ENCODE assay signal across 19 cellular contexts in genomic region chr4:38115601-38116000, GRCh38.
DNase-seq lines count a peak whose midpoint lies in the region; ATAC-seq, FAIRE-seq and TF ChIP-seq lines count a peak whose summit lies in the region.
"Had no signal": no experiment of that assay in that cellular context is flagged by ENCODE, and none has a peak within 500 bp of the region (broad histone marks: within the 10 kb centered on the region; RNA-seq: fewer than 3 reads in every experiment).

No MANE protein-coding gene starts in this region.

- intact Hi-C loops in spleen (cut with DNase I; ENCODE audit: low total_unique reads), result no loop called here
- intact Hi-C loops in activated CD4-positive, alpha-beta memory T cell treated with anti-CD3 and anti-CD28 coated beads for 36 hours (cut with micrococcal nuclease), result no loop called here

- TF ChIP-seq POLR2A in spleen (IDR thresholded peaks at IDR 0.05), result no peak

- WGBS in spleen, 5 donors, result 71 to 91% (median 84%) methylated on average over 5 of the region's 5 CpGs

- H3K9me3 ChIP-seq in keratinocyte (ENCODE audit: control insufficient read depth, low read depth, low read length) (no peaks in the 10 kb centered on the region), spleen (no peaks in the 10 kb centered on the region)
- H3K9me3 ChIP-seq: HAP-1 had no signal

- H3K27ac Mint-ChIP-seq in activated T-helper 17 cell treated with anti-CD3 and anti-CD28 coated beads, Interleukin-2, amount 50 U/mL, for 72 hours, result peak overlapping the region; percentile 53
- no peak overlapping the region for H3K27ac Mint-ChIP-seq in activated CD4-positive, alpha-beta memory T cell treated with anti-CD3 and anti-CD28 coated beads for 36 hours
- H3K27ac Mint-ChIP-seq: HFFc6 had no signal

- H2AFZ ChIP-seq in keratinocyte (ENCODE audit: control insufficient read depth, low read length), result no peak overlapping the region

- no peaks in the 10 kb centered on the region for H3K79me2 ChIP-seq in keratinocyte (ENCODE audit: control insufficient read depth, insufficient read depth, low read length)

- H3K4me3 Mint-ChIP-seq in activated T-helper 17 cell treated with anti-CD3 and anti-CD28 coated beads, Interleukin-2, amount 50 U/mL, for 72 hours, result no peak overlapping the region
- H3K4me3 Mint-ChIP-seq in activated CD4-positive, alpha-beta memory T cell treated with anti-CD3 and anti-CD28 coated beads for 36 hours, result no peak overlapping the region
- H3K4me3 Mint-ChIP-seq: CD4-positive, alpha-beta memory T cell; HFFc6 had no signal

- H3K36me3 ChIP-seq in keratinocyte (ENCODE audit: control insufficient read depth in 2 of 2, extremely low read depth in 1 of 2, insufficient read depth in 2 of 2, low read length in 2 of 2) (peaks cover 0 to 10% of the 10 kb centered on the region in 2 experiments), spleen (peaks cover 0 to 92% (median 39%) of the 10 kb centered on the region in 6 donors)

- H3K27ac ChIP-seq in keratinocyte (ENCODE audit: control insufficient read depth, insufficient read depth, low read length) (no peak overlapping the region), spleen (peak overlapping the region in 7 of 8 donors; percentile 4 to 65 (median 47))

- no peak overlapping the region for H3K4me3 ChIP-seq in keratinocyte (ENCODE audit: control insufficient read depth in 2 of 3, extremely low read depth in 1 of 3, insufficient read depth in 2 of 3, low read depth in 1 of 3, low read length in 3 of 3)
- no peak overlapping the region for H3K4me3 ChIP-seq in spleen
- H3K4me3 ChIP-seq: HAP-1 had no signal

- H3K4me1 ChIP-seq in keratinocyte (ENCODE audit: control insufficient read depth, extremely low read depth, insufficient read depth, low read length) (peaks cover 5% of the 10 kb centered on the region), spleen (peaks cover 8 to 57% (median 30%) of the 10 kb centered on the region in 6 donors)

- no peak for DNase-seq in keratinocyte (ENCODE audit: low read depth, low spot score)
- no peak for DNase-seq in spleen
- no peak for DNase-seq in NCI-H446 treated with DMSO at 0.1 percent for 48 hours (lab: John Stamatoyannopoulos, UW)
- no peak for DNase-seq in activated CD4-positive, alpha-beta memory T cell treated with anti-CD3 and anti-CD28 coated beads for 36 hours
- DNase-seq in HTR-8/SVneo (ENCODE audit: insufficient read length, low spot score), result no peak
- DNase-seq: C1 segment of cervical spinal cord; Calu3; CD4-positive, alpha-beta memory T cell; COR-L47; DMS53; DMS79 treated with DMSO at 0.1 percent for 48 hours; GF-D8; GOT3; HFFc6 had no signal

- no peaks in the 10 kb centered on the region for H3K9me1 ChIP-seq in keratinocyte (ENCODE audit: control insufficient read depth, extremely low read depth, insufficient read depth, low read length)

- TF ChIP-seq CTCF in keratinocyte (optimal IDR thresholded peaks at IDR 0.05 in 1 of 3, IDR thresholded peaks at IDR 0.05 in 1 of 3, conservative IDR thresholded peaks at IDR 0.05 in 1 of 3; ENCODE audit: extremely low read depth in 1 of 3, insufficient read depth in 2 of 3, low read length in 3 of 3) (no peak), spleen (IDR thresholded peaks at IDR 0.05 in 8 of 11, conservative IDR thresholded peaks at IDR 0.05 in 3 of 11) (no peak)

- no peak for ATAC-seq in activated T-helper 17 cell treated with anti-CD3 and anti-CD28 coated beads, Interleukin-2, amount 50 U/mL, for 72 hours (replicated peaks)

- dilution Hi-C loops in keratinocyte (cut with MboI; ENCODE audit: extremely low pct_ligation_motif_present, low sequenced_read_pairs), result no loop called here

- H4K20me1 ChIP-seq in keratinocyte (ENCODE audit: control insufficient read depth, extremely low read depth, insufficient read depth, low read length), result no peaks in the 10 kb centered on the region

- POLR2A ChIA-PET in activated CD4-positive, alpha-beta memory T cell treated with anti-CD3 and anti-CD28 coated beads for 36 hours (lab: Charles Lee), result no interaction called here

- no peaks in the 10 kb centered on the region for H3K4me1 Mint-ChIP-seq in activated T-helper 17 cell treated with anti-CD3 and anti-CD28 coated beads, Interleukin-2, amount 50 U/mL, for 72 hours
- peaks cover 5% of the 10 kb centered on the region for H3K4me1 Mint-ChIP-seq in activated CD4-positive, alpha-beta memory T cell treated with anti-CD3 and anti-CD28 coated beads for 36 hours (ENCODE audit: low read depth)
- H3K4me1 Mint-ChIP-seq: CD4-positive, alpha-beta memory T cell had no signal

- peaks cover 56% of the 10 kb centered on the region for H3K36me3 Mint-ChIP-seq in activated T-helper 17 cell treated with anti-CD3 and anti-CD28 coated beads, Interleukin-2, amount 50 U/mL, for 72 hours (ENCODE audit: low read depth)
- peaks cover 14% of the 10 kb centered on the region for H3K36me3 Mint-ChIP-seq in activated CD4-positive, alpha-beta memory T cell treated with anti-CD3 and anti-CD28 coated beads for 36 hours

- FAIRE-seq in keratinocyte (lab: Jason Lieb, UNC), result peak; percentile 51
- no peak for FAIRE-seq in HTR-8/SVneo (lab: Jason Lieb, UNC)
- FAIRE-seq: GM12891, GM18507, H54 had no signal

- CTCF ChIA-PET in activated CD4-positive, alpha-beta memory T cell treated with anti-CD3 and anti-CD28 coated beads for 36 hours (lab: Charles Lee), result interaction anchor here (0.7 kb wide), 1 partner anchor 513 kb away, joined by 3 read pairs; no protein-coding TSS in a partner anchor

- H3K27me3 ChIP-seq in keratinocyte (ENCODE audit: control insufficient read depth, extremely low read depth, insufficient read depth, low read length) (no peaks in the 10 kb centered on the region), spleen (replicated peaks in 1 of 7) (no peaks in the 10 kb centered on the region)

- no peak overlapping the region for H3K4me2 ChIP-seq in keratinocyte (ENCODE audit: control insufficient read depth, extremely low read depth, insufficient read depth, low read depth, low read length)

- no peak overlapping the region for H3K9ac ChIP-seq in keratinocyte (ENCODE audit: control insufficient read depth, extremely low read depth, insufficient read depth, low read length)

- H3K27me3 Mint-ChIP-seq in activated T-helper 17 cell treated with anti-CD3 and anti-CD28 coated beads, Interleukin-2, amount 50 U/mL, for 72 hours, result no peaks in the 10 kb centered on the region
- H3K27me3 Mint-ChIP-seq in activated CD4-positive, alpha-beta memory T cell treated with anti-CD3 and anti-CD28 coated beads for 36 hours, result no peaks in the 10 kb centered on the region
- H3K27me3 Mint-ChIP-seq: CD4-positive, alpha-beta memory T cell had no signal

- no peaks in the 10 kb centered on the region for H3K9me3 Mint-ChIP-seq in activated T-helper 17 cell treated with anti-CD3 and anti-CD28 coated beads, Interleukin-2, amount 50 U/mL, for 72 hours
- no peaks in the 10 kb centered on the region for H3K9me3 Mint-ChIP-seq in activated CD4-positive, alpha-beta memory T cell treated with anti-CD3 and anti-CD28 coated beads for 36 hours
- H3K9me3 Mint-ChIP-seq: CD4-positive, alpha-beta memory T cell; HFFc6 had no signal
